In the genomic region with DNA sequence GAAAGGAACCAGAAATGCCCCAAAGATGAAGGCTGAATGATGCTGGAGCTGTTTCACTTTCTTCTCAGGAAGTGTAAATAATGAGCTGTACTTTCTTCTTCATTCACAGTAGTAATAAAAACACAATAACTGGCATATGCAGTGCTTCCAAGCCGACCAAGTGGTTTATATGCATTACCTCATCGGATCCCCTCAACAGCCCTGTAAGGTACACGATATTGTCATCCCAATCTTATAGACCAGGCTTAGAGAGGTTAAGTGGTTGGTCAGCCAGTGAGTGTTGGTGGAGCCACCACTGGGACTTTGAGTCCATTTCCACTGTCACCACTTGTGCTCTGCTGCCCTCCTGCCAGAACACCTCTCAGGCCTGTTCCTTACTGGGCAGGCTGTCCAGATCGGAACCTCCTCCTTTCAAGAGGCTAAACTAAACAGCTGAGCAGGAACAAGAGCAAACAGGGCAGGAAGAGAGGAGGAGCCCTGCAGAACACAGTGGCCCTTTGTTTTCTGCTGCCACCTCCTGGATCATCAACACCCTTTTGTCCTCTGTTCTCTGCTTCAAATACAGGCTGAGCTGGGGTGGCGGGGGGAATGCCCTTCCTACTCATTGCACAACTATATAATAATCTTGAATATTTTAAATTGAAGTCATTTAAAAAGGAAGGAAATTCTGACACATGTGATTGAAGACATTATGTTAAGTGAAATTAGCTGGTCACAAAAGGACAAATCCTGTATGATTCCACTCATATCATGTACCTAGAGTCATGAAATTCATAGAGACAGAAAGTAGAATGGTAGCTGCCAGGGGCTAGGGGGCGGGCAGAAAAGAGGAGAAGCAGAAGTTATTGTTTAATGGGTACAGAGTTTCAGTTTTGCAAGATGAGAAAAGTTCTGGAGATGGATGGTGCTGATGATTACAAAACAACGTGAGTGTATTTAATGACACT, we compare ENCODE assay signal across 9 cellular contexts.
DNase-seq lines count a peak whose midpoint lies in the region; ATAC-seq, FAIRE-seq and TF ChIP-seq lines count a peak whose summit lies in the region.
"Had no signal": no experiment of that assay in that cellular context is flagged by ENCODE, and none has a peak within 500 bp of the region (broad histone marks: within the 10 kb centered on the region; RNA-seq: fewer than 3 reads in every experiment).

No MANE protein-coding gene starts in this region.

- DNase-seq in AG09319 (ENCODE audit: extremely low read depth, low read depth) (no peak), GM12892 (ENCODE audit: insufficient read length) (no peak), NCI-H748 (lab: John Stamatoyannopoulos, UW; ENCODE audit: unreplicated experiment) (peak; percentile 84), foreskin fibroblast (no peak), pancreas (peak in 3 of 6 donors; percentile 43 to 59 (median 47))
- DNase-seq in activated T-cell treated with anti-CD3 and anti-CD28 coated beads, Interleukin-2, amount 50 U/mL, for 72 hours = peak; percentile 43 to 44

- H3K36me3 Mint-ChIP-seq in activated T-cell treated with anti-CD3 and anti-CD28 coated beads, Interleukin-2, amount 50 U/mL, for 72 hours (ENCODE audit: insufficient read depth in 2 of 2) = no peaks in the 10 kb centered on the region
- H3K36me3 Mint-ChIP-seq: immature natural killer cell had no signal

- no peaks in the 10 kb centered on the region for H3K4me1 ChIP-seq in pancreas

- no peak for TF ChIP-seq POLR2A in GM12892 (IDR thresholded peaks at IDR 0.05; ENCODE audit: low read depth, low read length)

- ATAC-seq in HG03280 (IDR thresholded peaks at IDR 0.05; ENCODE audit: unreplicated experiment) (peak; percentile 54), pancreas (peak; percentile 73 to 87 (median 85)), HG03135 (IDR thresholded peaks at IDR 0.05; ENCODE audit: unreplicated experiment) (no peak)
- peak; percentile 79 to 90 for ATAC-seq in activated T-cell treated with anti-CD3 and anti-CD28 coated beads, Interleukin-2, amount 50 U/mL, for 72 hours (replicated peaks in 1 of 2)

- FAIRE-seq in GM12892 (lab: Jason Lieb, UNC) (peak; percentile 58), pancreas (lab: Jason Lieb, UNC) (peak; percentile 5)

- 24 to 28% methylated on average over 7 of the region's 7 CpGs for WGBS in pancreas, 2 donors

- intact Hi-C loops in pancreas (cut with DNase I) = no loop called here

- H3K27me3 ChIP-seq in pancreas = peaks cover 0 to 6% (median 0%) of the 10 kb centered on the region in 4 donors

- no peaks in the 10 kb centered on the region for H3K9me3 ChIP-seq in pancreas

- peaks cover 30% of the 10 kb centered on the region for H3K27me3 Mint-ChIP-seq in activated T-cell treated with anti-CD3 and anti-CD28 coated beads, Interleukin-2, amount 50 U/mL, for 72 hours (ENCODE audit: low read depth)

- peak overlapping the region in 3 of 4 donors; percentile 33 to 63 (median 50) for H3K27ac ChIP-seq in pancreas

- TF ChIP-seq CTCF in AG09319 (IDR thresholded peaks at IDR 0.05; ENCODE audit: low read depth, low read length) = peak; percentile 19
- TF ChIP-seq CTCF in foreskin fibroblast (IDR thresholded peaks at IDR 0.05; ENCODE audit: low read depth, low read length) = peak; percentile 8
- no peak for TF ChIP-seq CTCF in pancreas (IDR thresholded peaks at IDR 0.05)

- no peak overlapping the region for H3K27ac Mint-ChIP-seq in activated T-cell treated with anti-CD3 and anti-CD28 coated beads, Interleukin-2, amount 50 U/mL, for 72 hours
- H3K27ac Mint-ChIP-seq: immature natural killer cell had no signal

- H3K4me3 Mint-ChIP-seq in activated T-cell treated with anti-CD3 and anti-CD28 coated beads, Interleukin-2, amount 50 U/mL, for 72 hours = peak overlapping the region; percentile 40 to 52
- H3K4me3 Mint-ChIP-seq: immature natural killer cell had no signal

- H3K36me3 ChIP-seq in pancreas = no peaks in the 10 kb centered on the region

- H3K4me3 ChIP-seq in foreskin fibroblast (ENCODE audit: low read depth in 1 of 2, low read length in 2 of 2) (no peak overlapping the region), pancreas (no peak overlapping the region)

- H3K9me3 Mint-ChIP-seq in activated T-cell treated with anti-CD3 and anti-CD28 coated beads, Interleukin-2, amount 50 U/mL, for 72 hours = no peaks in the 10 kb centered on the region
- H3K9me3 Mint-ChIP-seq: immature natural killer cell had no signal

- peaks cover 36% of the 10 kb centered on the region for H3K4me1 Mint-ChIP-seq in activated T-cell treated with anti-CD3 and anti-CD28 coated beads, Interleukin-2, amount 50 U/mL, for 72 hours (ENCODE audit: low read depth)

Comparison
In these comparisons a context has a peak if more than half of its experiments do, and no peak if none do; other contexts are left out.
1. DNase-seq: peak in NCI-H748 (single experiment) and activated T-cell treated with anti-CD3 and anti-CD28 coated beads, Interleukin-2, amount 50 U/mL, for 72 hours (2 of 2); none in AG09319 (single experiment), GM12892 (single experiment) and foreskin fibroblast (0 of 2).
2. CTCF ChIP-seq: peak in AG09319 (single experiment) and foreskin fibroblast (single experiment); none in pancreas (0 of 4).